ENCODE assay signal across 9 cellular contexts in genomic region chr12:132430838-132431826, GRCh38. TPM values are rescaled to one million over a fixed set of nuclear protein-coding genes. Genes with fewer than 3 reads are reported as not detected.
DNase-seq lines count a peak whose midpoint lies in the region; ATAC-seq, FAIRE-seq and TF ChIP-seq lines count a peak whose summit lies in the region.
"Had no signal": no experiment of that assay in that cellular context is flagged by ENCODE, and none has a peak within 500 bp of the region (broad histone marks: within the 10 kb centered on the region; RNA-seq: fewer than 3 reads in every experiment).

No MANE protein-coding gene starts in this region.

- H3K27ac ChIP-seq in CD4-positive, CD25-positive, alpha-beta regulatory T cell (ENCODE audit: insufficient read depth, low read length, poor library complexity, severe bottlenecking): no peak overlapping the region
- H3K27ac ChIP-seq in PC-3 (ENCODE audit: low read length) (no peak overlapping the region), HepG2 (ENCODE audit: extremely low read length, insufficient read depth, low read length) (no peak overlapping the region)
- H3K27ac ChIP-seq: thoracic aorta had no signal

- CTCF ChIA-PET in PC-3 (lab: Charles Lee): interaction anchor here (1.1 kb wide), 1 partner anchor 17 kb away, joined by 14 read pairs; no protein-coding TSS in a partner anchor
- CTCF ChIA-PET in HepG2 (lab: Yijun Ruan, JAX; ENCODE audit: low intra/inter-chr PET ratio, low total read pairs): no interaction called here

- H4K20me1 ChIP-seq in PC-3 (ENCODE audit: low read length) (no peaks in the 10 kb centered on the region), HepG2 (ENCODE audit: insufficient read depth, low read length) (no peaks in the 10 kb centered on the region)

- no peaks in the 10 kb centered on the region for H3K36me3 ChIP-seq in CD4-positive, CD25-positive, alpha-beta regulatory T cell (ENCODE audit: control insufficient read depth, insufficient read depth, low read length)
- H3K36me3 ChIP-seq in PC-3 (ENCODE audit: low read depth, low read length) (no peaks in the 10 kb centered on the region), HepG2 (replicated peaks in 1 of 2; ENCODE audit: control insufficient read depth in 1 of 2, insufficient read depth in 2 of 2, low read length in 2 of 2) (no peaks in the 10 kb centered on the region)
- H3K36me3 ChIP-seq: thoracic aorta had no signal

- no peak for TF ChIP-seq CTCF in PC-3 (conservative IDR thresholded peaks at IDR 0.05; ENCODE audit: low read depth, low read length)
- TF ChIP-seq CTCF in HepG2 (CRISPR knock-in tag; IDR thresholded peaks at IDR 0.05): peak; percentile 30; the same call in 1 of the 2 replicates
- no peak for TF ChIP-seq CTCF in GM20000 (IDR thresholded peaks at IDR 0.05; ENCODE audit: extremely low read depth, missing control alignments)

- 25% methylated on average over 28 of the region's 42 CpGs for WGBS in HepG2 (ENCODE audit: low lambda C conversion rate)

- peaks cover 5% of the 10 kb centered on the region for H3K27me3 Mint-ChIP-seq in CD4-positive, CD25-positive, alpha-beta regulatory T cell

- H3F3A ChIP-seq in PC-3 (ENCODE audit: low read length, unreplicated experiment): no peaks in the 10 kb centered on the region

- no peak for DNase-seq in CD4-positive, CD25-positive, alpha-beta regulatory T cell
- DNase-seq in COLO668 (lab: John Stamatoyannopoulos, UW; ENCODE audit: unreplicated experiment): peak; percentile 15
- no peak for DNase-seq in PC-3
- no peak for DNase-seq in HepG2 (ENCODE audit: low spot score)
- DNase-seq in GM20000 (ENCODE audit: low spot score): no peak
- no peak for DNase-seq in GM03348 (ENCODE audit: low spot score)
- DNase-seq: dermis blood vessel endothelial cell had no signal

- FAIRE-seq in HepG2 (lab: Jason Lieb, UNC): no peak

- ATAC-seq in CD4-positive, CD25-positive, alpha-beta regulatory T cell (ENCODE audit: low read depth in 2 of 2): no peak
- ATAC-seq in PC-3: no peak
- ATAC-seq in HepG2: peak; percentile 29
- ATAC-seq in HG03039 (IDR thresholded peaks at IDR 0.05; ENCODE audit: unreplicated experiment): no peak

- H2AFZ ChIP-seq in PC-3 (ENCODE audit: low read length) (peak overlapping the region; percentile 47; the same call in 1 of the 2 replicates), HepG2 (ENCODE audit: low read length) (no peak overlapping the region)

- POLR2A ChIA-PET in PC-3 (lab: Charles Lee; ENCODE audit: unreplicated experiment) (interaction anchor here (0.5 kb wide), 1 partner anchor 61 kb away, joined by 4 read pairs; no protein-coding TSS in a partner anchor), HepG2 (lab: Yijun Ruan, JAX) (no interaction called here)

- H3K4me1 ChIP-seq in CD4-positive, CD25-positive, alpha-beta regulatory T cell (ENCODE audit: control insufficient read depth, insufficient read depth, low read length, poor library complexity, severe bottlenecking): peaks cover 28% of the 10 kb centered on the region
- peaks cover 16% of the 10 kb centered on the region for H3K4me1 ChIP-seq in PC-3 (ENCODE audit: insufficient read depth, low read length)
- peaks cover 77% of the 10 kb centered on the region for H3K4me1 ChIP-seq in HepG2 (ENCODE audit: insufficient read depth, low read length)

- H3K4me3 Mint-ChIP-seq in CD4-positive, CD25-positive, alpha-beta regulatory T cell: peak overlapping the region; percentile 52 to 87 (median 75)

- intact Hi-C loops in PC-3 (cut with micrococcal nuclease): no loop called here
- intact Hi-C loops in HepG2 (cut with micrococcal nuclease; ENCODE audit: unreplicated experiment): no loop called here

- peaks cover 0 to 2% (median 0%) of the 10 kb centered on the region in 7 donors for H3K9me3 Mint-ChIP-seq in CD4-positive, CD25-positive, alpha-beta regulatory T cell

- peaks cover 0 to 57% (median 12%) of the 10 kb centered on the region in 4 donors for H3K4me1 Mint-ChIP-seq in CD4-positive, CD25-positive, alpha-beta regulatory T cell

- H3K4me3 ChIP-seq in CD4-positive, CD25-positive, alpha-beta regulatory T cell (ENCODE audit: low read depth, low read length): no peak overlapping the region
- H3K4me3 ChIP-seq in PC-3 (ENCODE audit: low read length) (peak overlapping the region; percentile 33; the same call in 1 of the 2 replicates), HepG2 (replicated peaks in 1 of 3; ENCODE audit: insufficient read depth in 1 of 3, low read depth in 2 of 3, low read length in 3 of 3) (peak overlapping the region in 1 of 3 experiments; percentile 36; a peak in 1 of 6 replicates)
- H3K4me3 ChIP-seq: thoracic aorta had no signal

- H3K9ac ChIP-seq in PC-3 (ENCODE audit: low read length): no peak overlapping the region
- H3K9ac ChIP-seq in HepG2 (ENCODE audit: insufficient read depth, low read depth, low read length): no peak overlapping the region

- no peaks in the 10 kb centered on the region for H3K9me3 ChIP-seq in CD4-positive, CD25-positive, alpha-beta regulatory T cell (ENCODE audit: control insufficient read depth in 2 of 2, low read length in 2 of 2)
- no peaks in the 10 kb centered on the region for H3K9me3 ChIP-seq in PC-3 (ENCODE audit: low read length)
- no peaks in the 10 kb centered on the region for H3K9me3 ChIP-seq in HepG2 (ENCODE audit: low read length)
- H3K9me3 ChIP-seq: thoracic aorta had no signal

- TF ChIP-seq RAD21 in HepG2 (CRISPR knock-in tag; IDR thresholded peaks at IDR 0.05): no peak

- TF ChIP-seq EP300 in HepG2 (IDR thresholded peaks at IDR 0.05; ENCODE audit: low read depth in 2 of 2, low read length in 2 of 2): no peak
- no peak for TF ChIP-seq EP300 in HepG2 (CRISPR knock-in tag; IDR thresholded peaks at IDR 0.05; ENCODE audit: borderline replicate concordance)

- H3K4me2 ChIP-seq in PC-3 (ENCODE audit: low read length) (peak overlapping the region; percentile 76), HepG2 (ENCODE audit: low read depth, low read length) (peak overlapping the region; percentile 71)

- no peaks in the 10 kb centered on the region for H3K36me3 Mint-ChIP-seq in CD4-positive, CD25-positive, alpha-beta regulatory T cell

- TF ChIP-seq POLR2A in HepG2 (IDR thresholded peaks at IDR 0.05; ENCODE audit: insufficient read depth in 1 of 2, low read depth in 2 of 2, low read length in 2 of 2): no peak

- BruUV-seq in PC-3 (replicated peaks; lab: Mats Ljungman, UMichigan) (TSS peak; percentile 96), HepG2 (replicated peaks; lab: Mats Ljungman, UMichigan) (no TSS peak)

- H3K9me2 ChIP-seq in PC-3 (replicated peaks; ENCODE audit: low read length): no peaks in the 10 kb centered on the region

- no peak overlapping the region for H3K27ac Mint-ChIP-seq in CD4-positive, CD25-positive, alpha-beta regulatory T cell

- H3K79me2 ChIP-seq in PC-3 (ENCODE audit: low read length) (no peaks in the 10 kb centered on the region), HepG2 (ENCODE audit: insufficient read depth, low read length) (no peaks in the 10 kb centered on the region)

- in situ Hi-C loops in HepG2 (cut with HindIII; ENCODE audit: extremely low pct_ligation_motif_present, low pct_unique_long_range_greater_than_20kb): no loop called here

- no peaks in the 10 kb centered on the region for H3K27me3 ChIP-seq in CD4-positive, CD25-positive, alpha-beta regulatory T cell (ENCODE audit: control insufficient read depth, insufficient read depth, low read length)
- H3K27me3 ChIP-seq in PC-3 (ENCODE audit: low read length) (peaks cover 7% of the 10 kb centered on the region), HepG2 (ENCODE audit: control insufficient read depth in 1 of 2, insufficient read depth in 2 of 2, low read length in 2 of 2) (peaks cover 7 to 54% of the 10 kb centered on the region in 2 experiments)

TF ChIP-seq in HepG2, 621 proteins besides CTCF, POLR2A, EP300 and RAD21 (continues in another document):
- TF ChIP-seq NR2F6 (IDR thresholded peaks at IDR 0.05) (no peak), NR2F6 (CRISPR knock-in tag; IDR thresholded peaks at IDR 0.05) (peak; percentile 57), SUZ12 (IDR thresholded peaks at IDR 0.05; ENCODE audit: low read depth, low read length) (no peak), NFE2L1 (CRISPR knock-in tag; IDR thresholded peaks at IDR 0.05; ENCODE audit: borderline replicate concordance) (no peak), FOXP1 (IDR thresholded peaks at IDR 0.05) (no peak), FOXP1 (CRISPR knock-in tag; IDR thresholded peaks at IDR 0.05) (no peak)

RNA-seq across cellular contexts. Expression of gene FBRSL1, which starts 58.8 kb away (rescaled TPM):
- 94.6 TPM for total RNA-seq in CD4-positive, CD25-positive, alpha-beta regulatory T cell
- under 1 TPM; 0.16 to 0.78 (median 0.31) TPM for polyA plus RNA-seq in CD4-positive, CD25-positive, alpha-beta regulatory T cell
- 45.3 and 62.3 TPM in 2 replicates for total RNA-seq in PC-3 (2014; rRNA removed)
- 3.7 and 7.9 TPM in 2 replicates for total RNA-seq in HepG2 (2016; rRNA removed; fragmentation: Illumina TruSeq; extraction: Trizol)
- 2.7 and 3.6 TPM in 2 replicates for total RNA-seq in HepG2 (2016; cell fraction: cytosol; rRNA removed; fragmentation: Illumina TruSeq; extraction: Trizol; ENCODE audit: low read depth)
- total RNA-seq in HepG2 (2016; cell fraction: insoluble cytoplasmic fraction; rRNA removed; fragmentation: Illumina TruSeq; extraction: Trizol): 5.4 and 6.9 TPM in 2 replicates
- 7.0 and 9.3 TPM in 2 replicates for total RNA-seq in HepG2 (2016; cell fraction: membrane; rRNA removed; fragmentation: Illumina TruSeq; extraction: Trizol)
- 10.9 and 11.0 TPM in 2 replicates for total RNA-seq in HepG2 (2016; cell fraction: nucleus; rRNA removed; fragmentation: Illumina TruSeq; extraction: Trizol)
- polyA plus RNA-seq in HepG2 (2011; rRNA removed): 3.6 and 4.9 TPM in 2 replicates
- 3.0 and 6.0 TPM in 2 replicates for polyA plus RNA-seq in HepG2 (2011; cell fraction: cytosol; rRNA removed)
- polyA plus RNA-seq in HepG2 (2011; cell fraction: nucleus; rRNA removed): 50.9 and 76.3 TPM in 2 replicates
- 25.5 and 31.0 TPM in 2 replicates for polyA plus RNA-seq in HepG2 (2012)
- polyA plus RNA-seq in HepG2 (2016; cell fraction: cytosol; fragmentation: Illumina TruSeq; extraction: Trizol; ENCODE audit: low read depth): 5.9 and 6.4 TPM in 2 replicates
- polyA plus RNA-seq in HepG2 (2016; cell fraction: insoluble cytoplasmic fraction; fragmentation: Illumina TruSeq; extraction: Trizol; ENCODE audit: low read depth): 20.0 and 28.2 TPM in 2 replicates
- polyA plus RNA-seq in HepG2 (2016; cell fraction: membrane; fragmentation: Illumina TruSeq; extraction: Trizol; ENCODE audit: low read depth): 20.5 and 23.8 TPM in 2 replicates
- polyA plus RNA-seq in HepG2 (2016; cell fraction: nucleus; fragmentation: Illumina TruSeq; extraction: Trizol; ENCODE audit: insufficient read depth, low read depth): 64.1 and 69.3 TPM in 2 replicates
- polyA minus RNA-seq in HepG2 (2011; rRNA and poly(A)+ RNA removed; ENCODE audit: low replicate concordance): 3.8 and 7.6 TPM in 2 replicates
- 17.3 and 28.7 TPM in 2 replicates for polyA minus RNA-seq in HepG2 (2011; cell fraction: cytosol; rRNA and poly(A)+ RNA removed)
- 8.5 and 11.2 TPM in 2 replicates for polyA minus RNA-seq in HepG2 (2011; cell fraction: nucleus; rRNA and poly(A)+ RNA removed)
